Comparison of ENCODE assay signal across 28 cellular contexts in the genomic region with DNA sequence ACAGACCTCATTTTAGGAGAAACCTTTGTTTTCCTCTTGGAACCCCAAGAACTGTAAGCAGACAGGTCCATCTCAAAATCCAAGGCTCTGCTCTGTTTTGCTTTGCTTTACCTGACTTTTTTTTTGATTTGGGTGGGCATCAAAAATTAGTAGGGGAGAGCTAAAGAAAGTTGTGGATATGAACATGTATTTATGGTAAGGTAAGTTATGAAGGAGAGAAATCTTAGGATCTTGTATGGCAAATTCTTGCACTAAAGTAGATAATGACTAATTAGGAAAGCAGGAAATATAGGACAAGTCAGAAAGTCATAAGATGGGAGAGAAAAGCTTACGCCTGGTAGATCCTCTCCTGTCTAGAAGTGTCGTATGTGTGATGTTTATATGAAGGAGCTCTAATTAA.
"Had no signal": no experiment of that assay in that cellular context is flagged by ENCODE, and none has a peak within 500 bp of the region (broad histone marks: within the 10 kb centered on the region; RNA-seq: fewer than 3 reads in every experiment).

No MANE protein-coding gene starts in this region.

- H3K27ac ChIP-seq: colonic mucosa, epithelial cell of prostate, esophagus squamous epithelium, gastrocnemius medialis, heart right ventricle, left lung, lower lobe of right lung had no signal

- H3K27me3 Mint-ChIP-seq: naive B cell had no signal

- H3K36me3 ChIP-seq: colonic mucosa, esophagus squamous epithelium, gastrocnemius medialis, heart right ventricle, left lung, lower lobe of right lung had no signal

- H3K4me1 ChIP-seq: colonic mucosa, esophagus squamous epithelium, gastrocnemius medialis, heart right ventricle, left lung, lower lobe of right lung had no signal

- H3K27me3 ChIP-seq: colonic mucosa, gastrocnemius medialis had no signal

- DNase-seq: colonic mucosa; cortex of kidney; effector CD8-positive, alpha-beta T cell; effector memory CD8-positive, alpha-beta T cell; endodermal cell; erythroblast; esophagus squamous epithelium; foreskin fibroblast; foreskin melanocyte; gastrocnemius medialis; glutamatergic neuron; head of caudate nucleus; heart right ventricle; hippocampal formation; left cardiac atrium; left lung; left ventricle myocardium superior; lower lobe of right lung; mesenchymal stem cell; mucosa of descending colon; naive B cell had no signal

- H3K4me3 Mint-ChIP-seq: dendritic cell treated with granulocyte-macrophage colony-stimulating factor and Interleukin-4, amounts not matched to agents 40 ng/mL and 50 ng/mL, for 4 days; effector memory CD8-positive, alpha-beta T cell; endodermal cell; mesothelial cell of epicardium; naive B cell had no signal

- H3K27ac Mint-ChIP-seq: dendritic cell treated with granulocyte-macrophage colony-stimulating factor and Interleukin-4, amounts not matched to agents 40 ng/mL and 50 ng/mL, for 4 days; effector memory CD8-positive, alpha-beta T cell; endodermal cell; mesothelial cell of epicardium had no signal

- H3K36me3 Mint-ChIP-seq: mesothelial cell of epicardium, naive B cell had no signal

- H3K4me1 Mint-ChIP-seq: endodermal cell, mesothelial cell of epicardium had no signal

- H3K9me3 Mint-ChIP-seq: dendritic cell treated with granulocyte-macrophage colony-stimulating factor and Interleukin-4, amounts not matched to agents 40 ng/mL and 50 ng/mL, for 4 days; effector memory CD8-positive, alpha-beta T cell; mesothelial cell of epicardium had no signal

- H3K9me3 ChIP-seq: colonic mucosa, esophagus squamous epithelium, gastrocnemius medialis, heart right ventricle, left lung, lower lobe of right lung, mucosa of descending colon had no signal

- FAIRE-seq: endometrium, islet of Langerhans, keratinocyte had no signal

- ATAC-seq: effector memory CD8-positive, alpha-beta T cell; esophagus mucosa; gastrocnemius medialis; heart right ventricle; left cardiac atrium; left lung; left ventricle myocardium superior; lower lobe of right lung; mucosa of descending colon had no signal

- H3K4me3 ChIP-seq: colonic mucosa, esophagus squamous epithelium, gastrocnemius medialis, heart right ventricle, left lung, lower lobe of right lung, mucosa of descending colon had no signal
